Comparison of ENCODE assay signal across 13 cellular contexts in genomic region chr16:59385953-59386352, GRCh38.
DNase-seq lines count a peak whose midpoint lies in the region; ATAC-seq and TF ChIP-seq lines count a peak whose summit lies in the region.
"Had no signal": no experiment of that assay in that cellular context is flagged by ENCODE, and none has a peak within 500 bp of the region (broad histone marks: within the 10 kb centered on the region; RNA-seq: fewer than 3 reads in every experiment).

No MANE protein-coding gene starts in this region.

- POLR2A ChIA-PET in activated CD8-positive, alpha-beta T cell treated with anti-CD3 and anti-CD28 coated beads, Interleukin-2, amount 10 ng/mL, durations not matched to agents 7 days and 5 days (lab: Charles Lee), result no interaction called here

- ATAC-seq in activated CD8-positive, alpha-beta T cell treated with anti-CD3 and anti-CD28 coated beads, Interleukin-2, amount 10 ng/mL, durations not matched to agents 7 days and 5 days, result no peak

- DNase-seq in EH (ENCODE audit: low read depth), result peak; percentile 89
- peak; percentile 82 for DNase-seq in fibroblast of mammary gland (ENCODE audit: low read depth)
- DNase-seq in neural progenitor cell (ENCODE audit: low spot score), result no peak
- no peak for DNase-seq in activated CD8-positive, alpha-beta T cell treated with anti-CD3 and anti-CD28 coated beads, Interleukin-2, amount 10 ng/mL, durations not matched to agents 7 days and 5 days
- no peak for DNase-seq in posterior cingulate gyrus
- no peak for DNase-seq in Karpas-422
- DNase-seq in NCI-H2227 treated with DMSO at 0.1 percent for 48 hours (lab: John Stamatoyannopoulos, UW), result no peak
- DNase-seq: activated B cell treated with CpG ODN at 0.5 μM for 24 hours, GF-D8, NCI-H2029, sigmoid colon had no signal

- no peak for TF ChIP-seq CTCF in fibroblast of mammary gland (conservative IDR thresholded peaks at IDR 0.05; ENCODE audit: control insufficient read depth, insufficient read depth, low read depth, low read length)
- TF ChIP-seq CTCF in neural progenitor cell (IDR thresholded peaks at IDR 0.05), result no peak

- no peaks in the 10 kb centered on the region for H3K9me3 Mint-ChIP-seq in neural progenitor cell
- H3K9me3 Mint-ChIP-seq in activated CD8-positive, alpha-beta T cell treated with anti-CD3 and anti-CD28 coated beads, Interleukin-2, amount 10 ng/mL, durations not matched to agents 7 days and 5 days (ENCODE audit: insufficient read depth), result no peaks in the 10 kb centered on the region

- H3K4me1 ChIP-seq in neural progenitor cell (no peaks in the 10 kb centered on the region), Karpas-422 (ENCODE audit: low read length) (no peaks in the 10 kb centered on the region)

- H3K27ac Mint-ChIP-seq in neural progenitor cell, result no peak overlapping the region
- H3K27ac Mint-ChIP-seq in activated CD8-positive, alpha-beta T cell treated with anti-CD3 and anti-CD28 coated beads, Interleukin-2, amount 10 ng/mL, durations not matched to agents 7 days and 5 days, result no peak overlapping the region
- H3K27ac Mint-ChIP-seq: activated B cell treated with CpG ODN at 0.5 μM for 24 hours, CD14-positive monocyte had no signal

- H3K36me3 Mint-ChIP-seq in neural progenitor cell, result no peaks in the 10 kb centered on the region
- H3K36me3 Mint-ChIP-seq in activated CD8-positive, alpha-beta T cell treated with anti-CD3 and anti-CD28 coated beads, Interleukin-2, amount 10 ng/mL, durations not matched to agents 7 days and 5 days (ENCODE audit: low read depth), result no peaks in the 10 kb centered on the region
- H3K36me3 Mint-ChIP-seq: CD14-positive monocyte had no signal

- no peaks in the 10 kb centered on the region for H3K9me2 ChIP-seq in Karpas-422 (replicated peaks; ENCODE audit: insufficient read depth, low read length)

- no peak overlapping the region for H3K9ac ChIP-seq in neural progenitor cell
- H3K9ac ChIP-seq in Karpas-422 (ENCODE audit: low read length), result no peak overlapping the region

- H3K4me3 ChIP-seq in fibroblast of mammary gland (ENCODE audit: control insufficient read depth, low read depth, low read length), result no peak overlapping the region
- no peak overlapping the region for H3K4me3 ChIP-seq in neural progenitor cell
- no peak overlapping the region for H3K4me3 ChIP-seq in Karpas-422 (ENCODE audit: low read length)
- H3K4me3 ChIP-seq: sigmoid colon had no signal

- no peaks in the 10 kb centered on the region for H3K9me3 ChIP-seq in neural progenitor cell (ENCODE audit: low read depth)
- no peaks in the 10 kb centered on the region for H3K9me3 ChIP-seq in Karpas-422 (ENCODE audit: low read length)

- H3K4me2 ChIP-seq in neural progenitor cell (no peak overlapping the region), Karpas-422 (ENCODE audit: low read depth, low read length, poor library complexity, severe bottlenecking) (no peak overlapping the region)

- H3K27ac ChIP-seq in neural progenitor cell, result no peak overlapping the region
- no peak overlapping the region for H3K27ac ChIP-seq in Karpas-422 (ENCODE audit: low read length)

- no peak overlapping the region for H3K4me3 Mint-ChIP-seq in neural progenitor cell
- H3K4me3 Mint-ChIP-seq in activated CD8-positive, alpha-beta T cell treated with anti-CD3 and anti-CD28 coated beads, Interleukin-2, amount 10 ng/mL, durations not matched to agents 7 days and 5 days, result no peak overlapping the region
- H3K4me3 Mint-ChIP-seq: activated B cell treated with CpG ODN at 0.5 μM for 24 hours, CD14-positive monocyte had no signal

- H3F3A ChIP-seq in neural progenitor cell (ENCODE audit: low read depth), result no peaks in the 10 kb centered on the region

- H4K20me1 ChIP-seq in neural progenitor cell (ENCODE audit: low read depth) (no peaks in the 10 kb centered on the region), Karpas-422 (ENCODE audit: insufficient read depth, low read depth, low read length) (no peaks in the 10 kb centered on the region)

- peaks cover 5% of the 10 kb centered on the region for H3K4me1 Mint-ChIP-seq in neural progenitor cell
- no peaks in the 10 kb centered on the region for H3K4me1 Mint-ChIP-seq in activated CD8-positive, alpha-beta T cell treated with anti-CD3 and anti-CD28 coated beads, Interleukin-2, amount 10 ng/mL, durations not matched to agents 7 days and 5 days (ENCODE audit: low read depth)
- H3K4me1 Mint-ChIP-seq: activated B cell treated with CpG ODN at 0.5 μM for 24 hours, CD14-positive monocyte had no signal

- H2AFZ ChIP-seq in neural progenitor cell (replicated peaks) (peak overlapping the region; percentile 2), Karpas-422 (ENCODE audit: low read length) (no peak overlapping the region)

- no peaks in the 10 kb centered on the region for H3K79me2 ChIP-seq in neural progenitor cell (ENCODE audit: low read depth)
- H3K79me2 ChIP-seq in Karpas-422 (ENCODE audit: low read length), result no peaks in the 10 kb centered on the region

- intact Hi-C loops in posterior cingulate gyrus (cut with DNase I), result no loop called here

- peaks cover 3% of the 10 kb centered on the region for H3K27me3 Mint-ChIP-seq in neural progenitor cell (ENCODE audit: insufficient read depth, low read depth)
- no peaks in the 10 kb centered on the region for H3K27me3 Mint-ChIP-seq in activated CD8-positive, alpha-beta T cell treated with anti-CD3 and anti-CD28 coated beads, Interleukin-2, amount 10 ng/mL, durations not matched to agents 7 days and 5 days (ENCODE audit: low read depth)
- H3K27me3 Mint-ChIP-seq: activated B cell treated with CpG ODN at 0.5 μM for 24 hours had no signal

- H3K36me3 ChIP-seq in neural progenitor cell (no peaks in the 10 kb centered on the region), Karpas-422 (ENCODE audit: insufficient read depth, low read length) (no peaks in the 10 kb centered on the region)
- H3K36me3 ChIP-seq: sigmoid colon had no signal

- no peaks in the 10 kb centered on the region for H3K27me3 ChIP-seq in neural progenitor cell
- no peaks in the 10 kb centered on the region for H3K27me3 ChIP-seq in Karpas-422 (ENCODE audit: low read length)
- H3K27me3 ChIP-seq: sigmoid colon had no signal

- CTCF ChIA-PET in activated CD8-positive, alpha-beta T cell treated with anti-CD3 and anti-CD28 coated beads, Interleukin-2, amount 10 ng/mL, durations not matched to agents 7 days and 5 days (lab: Charles Lee), result no interaction called here

TF ChIP-seq in PFSK-1, 5 proteins besides CTCF, POLR2A, EP300 and RAD21:
- TF ChIP-seq REST (IDR thresholded peaks at IDR 0.05; ENCODE audit: insufficient read depth in 1 of 2, low read depth in 2 of 2, low read length in 2 of 2) (peak in 1 of 2 experiments; percentile 73; a peak in 2 of 4 replicates), TAF1 (IDR thresholded peaks at IDR 0.05; ENCODE audit: borderline replicate concordance, insufficient read depth, low read length) (no peak), SIN3A (IDR thresholded peaks at IDR 0.05; ENCODE audit: borderline replicate concordance, insufficient read depth, low read length) (peak; percentile 50; the same call in 1 of the 2 replicates), POLR2AphosphoS5 (IDR thresholded peaks at IDR 0.05; ENCODE audit: low read depth, low read length) (0 out of 2 replicates have a peak, but pooled peaks have one; percentile 33), FOXP2 (optimal IDR thresholded peaks at IDR 0.05; ENCODE audit: borderline replicate concordance, extremely low read depth, extremely low read length, insufficient read depth) (peak; percentile 37)

Comparison
In these comparisons a context has a peak if more than half of its experiments do, and no peak if none do; other contexts are left out.
1. DNase-seq: peak in EH (single experiment) and fibroblast of mammary gland (single experiment); none in neural progenitor cell (single experiment), activated CD8-positive, alpha-beta T cell treated with anti-CD3 and anti-CD28 coated beads, Interleukin-2, amount 10 ng/mL, durations not matched to agents 7 days and 5 days (single experiment), posterior cingulate gyrus (0 of 10), Karpas-422 (single experiment) and NCI-H2227 treated with DMSO at 0.1 percent for 48 hours (single experiment).